ENCODE assay signal across 34 cellular contexts in the genomic region with DNA sequence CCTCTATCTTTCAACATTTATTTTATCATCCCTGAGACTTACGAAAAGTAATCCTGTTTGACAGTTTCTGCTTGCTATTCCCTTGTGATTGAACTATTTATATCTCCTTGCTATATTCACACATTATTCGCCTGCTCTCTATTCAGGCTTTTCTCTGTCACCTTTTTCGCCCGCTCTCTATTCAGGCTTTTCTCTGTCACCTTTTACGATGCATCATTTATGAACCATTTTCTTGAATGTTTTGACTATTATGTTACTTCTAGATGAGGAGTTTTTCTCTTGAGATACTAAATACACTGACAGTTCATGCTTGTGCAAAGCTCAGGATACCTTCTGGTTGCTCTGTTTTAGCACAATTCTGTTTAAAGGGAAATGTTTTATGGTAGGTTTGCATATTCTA.
"Had no signal": no experiment of that assay in that cellular context is flagged by ENCODE, and none has a peak within 500 bp of the region (broad histone marks: within the 10 kb centered on the region; RNA-seq: fewer than 3 reads in every experiment).

No MANE protein-coding gene starts in this region.

- H3K9ac ChIP-seq: KMS-11 had no signal

- H3K9me3 ChIP-seq: MG63 had no signal

- H3K27me3 ChIP-seq: MG63 had no signal

- DNase-seq: Karpas-422, Kasumi-1, KG1, MM.1S, MV-4-11, NCI-H1048, NCI-H1092, NCI-H1092 treated with DMSO at 0.1 percent for 48 hours, NCI-H1105, NCI-H1105 treated with DMSO at 0.1 percent for 48 hours, NCI-H1417, NCI-H1417 treated with DMSO at 0.1 percent for 48 hours, NCI-H1436, NCI-H1436 treated with DMSO at 0.1 percent for 48 hours, NCI-H146, NCI-H1694, NCI-H1694 treated with DMSO at 0.1 percent for 48 hours, NCI-H187, NCI-H187 treated with DMSO at 0.1 percent for 48 hours, NCI-H1930, NCI-H2029, NCI-H2029 treated with DMSO at 0.1 percent for 48 hours, NCI-H2081, NCI-H2081 treated with DMSO at 0.1 percent for 48 hours, NCI-H2107, NCI-H2171, NCI-H2171 treated with DMSO at 0.1 percent for 48 hours, NCI-H2227 treated with DMSO at 0.1 percent for 48 hours, NCI-H226, NCI-H345, NCI-H446, NCI-H446 treated with DMSO at 0.1 percent for 48 hours had no signal

- H3K36me3 ChIP-seq: MG63 had no signal

- H3K27ac ChIP-seq: KMS-11 had no signal

- H3K4me3 ChIP-seq: MG63 had no signal

- H3K4me2 ChIP-seq: KMS-11 had no signal
